21 cellular contexts compared by ENCODE assay signal in the genomic region with DNA sequence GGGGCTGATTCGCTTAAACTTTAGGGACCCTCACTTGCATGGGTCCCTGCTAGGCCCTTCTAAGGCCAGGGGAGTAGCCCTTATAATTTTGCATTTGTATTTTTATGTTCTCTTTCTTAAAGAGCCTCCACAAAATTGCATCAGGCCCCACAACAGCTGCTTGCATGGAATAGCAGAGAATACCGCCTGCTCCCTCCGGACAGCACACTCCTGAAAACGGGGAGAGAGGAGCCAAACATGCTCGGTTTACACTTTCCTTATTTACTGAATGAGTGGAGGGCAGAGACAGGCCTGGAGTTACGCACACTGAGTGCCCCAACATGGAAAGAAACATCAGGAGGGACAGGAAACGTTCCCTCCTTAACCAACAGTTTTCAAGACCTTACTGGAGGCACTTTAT.
DNase-seq lines count a peak whose midpoint lies in the region; ATAC-seq, FAIRE-seq and TF ChIP-seq lines count a peak whose summit lies in the region.
"Had no signal": no experiment of that assay in that cellular context is flagged by ENCODE, and none has a peak within 500 bp of the region (broad histone marks: within the 10 kb centered on the region; RNA-seq: fewer than 3 reads in every experiment).

No MANE protein-coding gene starts in this region.

- no peak for DNase-seq in Panc1 (ENCODE audit: low read depth, low spot score)
- no peak for DNase-seq in trophoblast cell
- no peak for DNase-seq in small intestine
- no peak for DNase-seq in cerebellar cortex (ENCODE audit: low spot score)
- DNase-seq in LoVo (ENCODE audit: low spot score): no peak
- DNase-seq: CD4-positive, alpha-beta memory T cell; DMS153; GDM1; H7; HFFc6; KBM-7; MV-4-11; NCI-H187; NCI-H2107; NCI-H510A; NCI-H748 treated with DMSO at 0.1 percent for 48 hours had no signal

- no peak overlapping the region for H2BK5ac ChIP-seq in trophoblast cell (ENCODE audit: low read depth, low read length, poor library complexity)

- no peak overlapping the region for H3K4ac ChIP-seq in trophoblast cell (ENCODE audit: low read depth, low read length)

- H3K18ac ChIP-seq in trophoblast cell (ENCODE audit: low read length): no peak overlapping the region

- H4K8ac ChIP-seq in trophoblast cell (ENCODE audit: low read depth, low read length): no peak overlapping the region

- no peak overlapping the region for H2AFZ ChIP-seq in trophoblast cell (ENCODE audit: insufficient read depth, low read length, poor library complexity)

- H4K12ac ChIP-seq in trophoblast cell (ENCODE audit: low read depth, low read length): no peak overlapping the region

- BruUV-seq in Panc1 (replicated peaks; lab: Mats Ljungman, UMichigan): no TSS peak

- in situ Hi-C loops in Panc1 (cut with HindIII; ENCODE audit: low pct_unique_long_range_greater_than_20kb, low sequenced_read_pairs): no loop called here

- H3K9me3 ChIP-seq in Panc1 (ENCODE audit: control insufficient read depth, insufficient read depth, low read depth, low read length): no peaks in the 10 kb centered on the region
- H3K9me3 ChIP-seq in trophoblast cell (ENCODE audit: insufficient read depth, low read depth, low read length): no peaks in the 10 kb centered on the region
- H3K9me3 ChIP-seq in small intestine (ENCODE audit: control insufficient read depth, low read depth): no peaks in the 10 kb centered on the region
- H3K9me3 ChIP-seq: A549, BLaER1 had no signal

- H3K4me3 ChIP-seq in Panc1 (ENCODE audit: low read depth in 2 of 2, low read length in 2 of 2): no peak overlapping the region
- H3K4me3 ChIP-seq in trophoblast cell (ENCODE audit: low read depth, low read length): no peak overlapping the region
- H3K4me3 ChIP-seq in small intestine (ENCODE audit: low read depth in 1 of 2, low read length in 2 of 2): no peak overlapping the region
- H3K4me3 ChIP-seq: A549, BLaER1 had no signal

- H3K79me2 ChIP-seq in trophoblast cell (ENCODE audit: control insufficient read depth, insufficient read depth, low read length, poor library complexity): peaks cover 1% of the 10 kb centered on the region

- H2BK12ac ChIP-seq in trophoblast cell (ENCODE audit: low read length): peak overlapping the region; percentile 42

- H2BK120ac ChIP-seq in trophoblast cell (ENCODE audit: insufficient read depth, low read length, poor library complexity): no peak overlapping the region

- no peak for TF ChIP-seq CTCF in Panc1 (IDR thresholded peaks at IDR 0.05)

- H3K4me2 ChIP-seq in trophoblast cell (ENCODE audit: low read length): no peak overlapping the region
- H3K4me2 ChIP-seq: A549, BLaER1 had no signal

- no peak overlapping the region for H2AK5ac ChIP-seq in trophoblast cell (ENCODE audit: low read length)

- H3K14ac ChIP-seq in trophoblast cell (ENCODE audit: low read length): no peak overlapping the region

- no peak for ATAC-seq in Panc1
- ATAC-seq: A549, HepG2 had no signal

- no peaks in the 10 kb centered on the region; the same call in 1 of the 2 replicates for H3K36me3 ChIP-seq in Panc1 (ENCODE audit: control insufficient read depth, insufficient read depth, low read length)
- H3K36me3 ChIP-seq in trophoblast cell (ENCODE audit: control insufficient read depth in 1 of 2, insufficient read depth in 2 of 2, low read length in 2 of 2): no peaks in the 10 kb centered on the region
- no peaks in the 10 kb centered on the region for H3K36me3 ChIP-seq in small intestine (ENCODE audit: control insufficient read depth in 2 of 2, insufficient read depth in 2 of 2, low read length in 2 of 2)
- H3K36me3 ChIP-seq: BLaER1 had no signal

- H3K4me1 ChIP-seq in Panc1 (ENCODE audit: control insufficient read depth, insufficient read depth, low read length) (peaks cover 48% of the 10 kb centered on the region), trophoblast cell (ENCODE audit: control insufficient read depth in 1 of 2, insufficient read depth in 2 of 2, low read length in 2 of 2) (peaks cover 17 to 19% of the 10 kb centered on the region in 2 experiments), small intestine (ENCODE audit: control insufficient read depth in 2 of 2, insufficient read depth in 1 of 2, low read depth in 1 of 2, low read length in 1 of 2) (no peaks in the 10 kb centered on the region)
- H3K4me1 ChIP-seq: BLaER1 had no signal

- intact Hi-C loops in Panc1 (cut with micrococcal nuclease; ENCODE audit: unreplicated experiment): no loop called here

- POLR2A ChIA-PET in Panc1 (lab: Charles Lee): no interaction called here

- CTCF ChIA-PET in Panc1 (lab: Charles Lee): no interaction called here

- FAIRE-seq in small intestine (lab: Jason Lieb, UNC): no peak
- FAIRE-seq: A549, HepG2 had no signal

- no peak overlapping the region for H3K9ac ChIP-seq in trophoblast cell (ENCODE audit: low read length)
- H3K9ac ChIP-seq: BLaER1 had no signal

- peak overlapping the region; percentile 100 for H3K27ac ChIP-seq in Panc1 (ENCODE audit: low read length)
- H3K27ac ChIP-seq in cingulate gyrus (ENCODE audit: low read depth, low read length): peak overlapping the region; percentile 7
- no peak overlapping the region for H3K27ac ChIP-seq in trophoblast cell (ENCODE audit: low read depth, low read length)
- H3K27ac ChIP-seq in temporal lobe (ENCODE audit: low read depth, low read length): peak overlapping the region; percentile 73
- no peak overlapping the region for H3K27ac ChIP-seq in small intestine (ENCODE audit: low read depth in 1 of 2, low read length in 1 of 2)
- H3K27ac ChIP-seq: BLaER1 had no signal

- H3K27me3 ChIP-seq in Panc1 (ENCODE audit: control insufficient read depth, insufficient read depth, low read length): no peaks in the 10 kb centered on the region
- H3K27me3 ChIP-seq in trophoblast cell (ENCODE audit: insufficient read depth, low read length): no peaks in the 10 kb centered on the region
- H3K27me3 ChIP-seq in small intestine (ENCODE audit: control insufficient read depth in 2 of 2, insufficient read depth in 2 of 2, low read length in 2 of 2): no peaks in the 10 kb centered on the region
- H3K27me3 ChIP-seq: BLaER1 had no signal

- H3K79me1 ChIP-seq in trophoblast cell (ENCODE audit: low read length): peaks cover 8% of the 10 kb centered on the region

- no peak overlapping the region for H4K91ac ChIP-seq in trophoblast cell (ENCODE audit: low read depth, low read length)

- no peak overlapping the region for H3K23ac ChIP-seq in trophoblast cell (ENCODE audit: low read length)

- WGBS in trophoblast cell (ENCODE audit: extremely low coverage, insufficient coverage, insufficient read length): no CpG with 5 or more reads among the region's 7 CpGs
- WGBS in small intestine, 3 donors: 69 to 74% (median 70%) methylated on average over 7 of the region's 7 CpGs

Comparison
In these comparisons a context has a peak if more than half of its experiments do, and no peak if none do; other contexts are left out.
1. H3K27ac ChIP-seq: peak in Panc1 (single experiment), cingulate gyrus (single experiment) and temporal lobe (single experiment); none in trophoblast cell (single experiment) and small intestine (0 of 2).